8 cellular contexts compared by ENCODE assay signal in the genomic region with DNA sequence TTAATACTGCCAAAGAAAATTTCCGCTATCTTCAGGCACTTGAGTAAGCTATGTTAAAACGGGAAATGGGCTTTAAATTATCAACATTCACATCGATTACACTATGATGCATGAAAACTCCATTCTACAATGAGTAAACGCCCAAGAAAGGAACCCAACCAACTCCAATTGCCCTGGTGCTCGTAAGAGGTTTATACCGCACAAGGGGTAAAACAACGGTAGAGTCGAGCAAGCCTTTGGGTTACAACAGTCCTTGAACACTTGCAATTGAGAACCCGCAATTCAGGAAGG. TPM values are rescaled to one million over a fixed set of nuclear protein-coding genes. Genes with fewer than 3 reads are reported as not detected.
DNase-seq lines count a peak whose midpoint lies in the region; ATAC-seq, FAIRE-seq and TF ChIP-seq lines count a peak whose summit lies in the region.

No MANE protein-coding gene starts in this region.

- no peak for DNase-seq in MG63
- DNase-seq in astrocyte of the spinal cord (ENCODE audit: low read depth, low spot score), result peak; percentile 37
- no peak for DNase-seq in kidney
- DNase-seq in superior temporal gyrus (ENCODE audit: extremely low spot score), result peak; percentile 79
- DNase-seq in ACHN, result no peak
- no peak for DNase-seq in SHP77 (lab: John Stamatoyannopoulos, UW)

- H3K4me1 ChIP-seq in kidney (ENCODE audit: control insufficient read depth in 1 of 2, insufficient read depth in 1 of 2, low read depth in 1 of 2, low read length in 2 of 2), result peaks cover 0 to 8% of the 10 kb centered on the region in 2 donors

- FAIRE-seq in kidney (lab: Jason Lieb, UNC), result no peak

- no peak for ATAC-seq in HG03442 (IDR thresholded peaks at IDR 0.05; ENCODE audit: unreplicated experiment)

- H3K36me3 ChIP-seq in MG63 (no peaks in the 10 kb centered on the region), kidney (ENCODE audit: control insufficient read depth in 1 of 2, insufficient read depth in 2 of 2, low read length in 2 of 2) (no peaks in the 10 kb centered on the region)

- H3K27ac ChIP-seq in kidney (ENCODE audit: low read depth in 2 of 2, low read length in 2 of 2), result peak overlapping the region; percentile 76 to 82

- TF ChIP-seq CTCF in GM12875 (IDR thresholded peaks at IDR 0.05; ENCODE audit: borderline replicate concordance, insufficient read depth, low read depth, low read length), result no peak
- TF ChIP-seq CTCF in astrocyte of the spinal cord (IDR thresholded peaks at IDR 0.05; ENCODE audit: low read depth, low read length), result no peak
- no peak for TF ChIP-seq CTCF in kidney (IDR thresholded peaks at IDR 0.05; ENCODE audit: borderline replicate concordance, extremely low read depth, insufficient read depth)

- peak overlapping the region; percentile 90 for H3K4me3 ChIP-seq in GM12875 (ENCODE audit: low read depth, low read length)
- H3K4me3 ChIP-seq in MG63, result peak overlapping the region; percentile 97
- H3K4me3 ChIP-seq in astrocyte of the spinal cord (ENCODE audit: low read depth, low read length), result peak overlapping the region; percentile 91
- H3K4me3 ChIP-seq in kidney (ENCODE audit: low read length in 2 of 2), result peak overlapping the region; percentile 88 to 91

- no peaks in the 10 kb centered on the region; the same call in 1 of the 2 replicates for H3K27me3 ChIP-seq in MG63

- in situ Hi-C loops in astrocyte of the spinal cord (cut with HindIII; ENCODE audit: low sequenced_read_pairs) (no loop called here), ACHN (cut with HindIII; ENCODE audit: low pct_ligation_motif_present, low pct_unique_long_range_greater_than_20kb, low sequenced_read_pairs) (no loop called here)

- H3K9me3 ChIP-seq in MG63 (no peaks in the 10 kb centered on the region), kidney (ENCODE audit: control insufficient read depth in 1 of 2, low read length in 2 of 2) (no peaks in the 10 kb centered on the region)

- intact Hi-C loops in kidney (cut with DNase I), result no loop called here

- H3K9ac ChIP-seq in kidney (ENCODE audit: low read length in 2 of 2), result peak overlapping the region; percentile 64 to 70

RNA-seq across cellular contexts. Expression of gene AGTPBP1, which starts 1.0 kb away (rescaled TPM):
- 13.0 and 22.5 TPM in 2 replicates for total RNA-seq in MG63 (2014; rRNA removed; shearing (Covaris generic); ENCODE audit: low replicate concordance)
- 25.8 TPM for total RNA-seq in kidney
- polyA plus RNA-seq in kidney (ENCODE audit: insufficient read depth, low read depth, low replicate concordance), result 4.1 TPM

Comparison
In these comparisons a context has a peak if more than half of its experiments do, and no peak if none do; other contexts are left out.
1. DNase-seq: peak in astrocyte of the spinal cord (single experiment) and superior temporal gyrus (single experiment); none in MG63 (single experiment), kidney (single experiment), ACHN (single experiment) and SHP77 (0 of 2).
2. Peak in every context shown above with its lines, with median percentiles within 50 percentile points of each other: H3K4me3 ChIP-seq.